26 cellular contexts compared by ENCODE assay signal in the genomic region with DNA sequence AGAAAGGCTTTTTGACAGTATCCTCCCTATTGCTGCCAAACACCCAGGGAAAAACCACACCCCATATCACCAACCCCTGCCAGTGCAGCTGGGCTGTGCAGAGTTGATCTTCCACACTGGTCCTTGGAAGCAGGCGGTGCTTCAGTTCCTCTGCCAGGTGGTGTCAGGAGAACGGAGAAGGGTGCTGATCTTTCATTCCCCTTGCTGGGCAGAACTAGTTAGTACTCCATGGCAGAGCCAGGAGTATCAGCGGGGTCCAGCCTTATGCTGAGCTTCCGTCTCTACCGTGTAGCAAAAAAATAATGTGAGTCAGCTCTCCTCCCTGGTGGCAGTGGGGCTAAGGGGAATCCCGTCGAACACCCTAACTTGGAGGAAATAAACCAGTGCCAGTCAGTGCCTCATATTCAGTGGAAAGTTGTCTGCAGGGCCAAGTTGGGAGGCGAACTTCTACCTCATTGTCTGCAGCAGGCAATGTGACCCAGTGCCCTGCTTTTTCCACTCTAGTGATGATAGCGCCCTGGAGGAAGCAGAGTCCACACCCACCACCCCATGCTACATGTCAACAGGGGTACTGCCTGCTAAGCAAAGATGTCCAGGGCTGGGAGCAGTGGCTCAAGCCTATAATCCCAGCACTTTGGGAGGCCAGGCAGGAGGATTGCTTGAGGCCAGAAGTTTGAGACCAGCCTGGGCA.
DNase-seq lines count a peak whose midpoint lies in the region; ATAC-seq and TF ChIP-seq lines count a peak whose summit lies in the region.
"Had no signal": no experiment of that assay in that cellular context is flagged by ENCODE, and none has a peak within 500 bp of the region (broad histone marks: within the 10 kb centered on the region; RNA-seq: fewer than 3 reads in every experiment).

No MANE protein-coding gene starts in this region.

- H4K12ac ChIP-seq in trophoblast cell (ENCODE audit: low read depth, low read length), result no peak overlapping the region

- H3K23ac ChIP-seq in trophoblast cell (ENCODE audit: low read length), result no peak overlapping the region

- DNase-seq in DND-41, result no peak
- DNase-seq in M059J (ENCODE audit: low read depth), result peak; percentile 46
- no peak for DNase-seq in trophoblast cell
- no peak for DNase-seq in stimulated activated CD4-positive, alpha-beta T cell treated with anti-CD3 and anti-CD28 coated beads, Interleukin-12 subunit alpha, Interleukin-12 subunit beta, amount 100 ng/mL, for 4 hours
- no peak for DNase-seq in dermis blood vessel endothelial cell
- no peak for DNase-seq in ureter (ENCODE audit: low spot score)
- DNase-seq: activated CD8-positive, alpha-beta memory T cell treated with anti-CD3 and anti-CD28 coated beads, Interleukin-2, amount 50 U/mL, for 48 hours; CD8-positive, alpha-beta T cell; DMS53; endodermal cell; glutamatergic neuron; HFFc6; left colon; naive thymus-derived CD8-positive, alpha-beta T cell; NCI-H187 treated with DMSO at 0.1 percent for 48 hours; posterior cingulate gyrus; stimulated activated CD4-positive, alpha-beta T cell treated with anti-CD3 and anti-CD28 coated beads, Interleukin-2, amount 100 ng/mL, for 24 hours; stimulated activated naive CD4-positive, alpha-beta T cell had no signal

- H3K36me3 ChIP-seq in DND-41 (ENCODE audit: insufficient read depth, low read length) (no peaks in the 10 kb centered on the region), trophoblast cell (ENCODE audit: control insufficient read depth in 1 of 2, insufficient read depth in 2 of 2, low read length in 2 of 2) (no peaks in the 10 kb centered on the region)
- H3K36me3 ChIP-seq: thoracic aorta, WERI-Rb-1 had no signal

- no peak overlapping the region for H2BK120ac ChIP-seq in trophoblast cell (ENCODE audit: insufficient read depth, low read length, poor library complexity)

- ATAC-seq in DND-41 (ENCODE audit: insufficient read depth, low read depth) (peak; percentile 27; the same call in 1 of the 3 replicates), esophagus mucosa (peak; percentile 38)
- ATAC-seq: CD8-positive, alpha-beta T cell; GM12878; left colon; naive thymus-derived CD8-positive, alpha-beta T cell; SK-N-SH treated with all-trans-retinoic acid at 6 μM for 48 hours had no signal

- no peak overlapping the region for H3K4me2 ChIP-seq in DND-41 (ENCODE audit: insufficient read depth, low read length)
- H3K4me2 ChIP-seq in trophoblast cell (ENCODE audit: low read length), result no peak overlapping the region
- H3K4me2 ChIP-seq: KMS-11 had no signal

- no peak overlapping the region for H2BK12ac ChIP-seq in trophoblast cell (ENCODE audit: low read length)

- no peak overlapping the region for H2AFZ ChIP-seq in DND-41 (ENCODE audit: low read depth, low read length)
- H2AFZ ChIP-seq in trophoblast cell (ENCODE audit: insufficient read depth, low read length, poor library complexity), result peak overlapping the region; percentile 33

- no peak overlapping the region for H3K9ac ChIP-seq in DND-41 (ENCODE audit: low read depth, low read length)
- no peak overlapping the region for H3K9ac ChIP-seq in trophoblast cell (ENCODE audit: low read length)
- H3K9ac ChIP-seq: KMS-11 had no signal

- no peak overlapping the region for H3K4ac ChIP-seq in trophoblast cell (ENCODE audit: low read depth, low read length)

- no peak overlapping the region for H3K27ac ChIP-seq in DND-41 (ENCODE audit: low read length)
- no peak overlapping the region for H3K27ac ChIP-seq in trophoblast cell (ENCODE audit: low read depth, low read length)
- H3K27ac ChIP-seq: coronary artery, KMS-11, thoracic aorta, WERI-Rb-1 had no signal

- H3K18ac ChIP-seq in trophoblast cell (ENCODE audit: low read length), result no peak overlapping the region

- peak overlapping the region; percentile 25 for H4K91ac ChIP-seq in trophoblast cell (ENCODE audit: low read depth, low read length)

- H3K14ac ChIP-seq in trophoblast cell (ENCODE audit: low read length), result no peak overlapping the region

- H3K4me3 ChIP-seq in DND-41 (ENCODE audit: low read depth in 1 of 2, low read length in 2 of 2), result no peak overlapping the region
- H3K4me3 ChIP-seq in trophoblast cell (ENCODE audit: low read depth, low read length), result no peak overlapping the region
- H3K4me3 ChIP-seq: coronary artery, GM12878, skin epidermis, thoracic aorta had no signal

- WGBS in trophoblast cell (ENCODE audit: extremely low coverage, insufficient coverage, insufficient read length), result no CpG with 5 or more reads among the region's 9 CpGs

- H3K9me3 ChIP-seq in DND-41 (ENCODE audit: insufficient read depth, low read length, severe bottlenecking) (no peaks in the 10 kb centered on the region), trophoblast cell (ENCODE audit: insufficient read depth, low read depth, low read length) (no peaks in the 10 kb centered on the region)
- H3K9me3 ChIP-seq: thoracic aorta had no signal

- H2BK5ac ChIP-seq in trophoblast cell (ENCODE audit: low read depth, low read length, poor library complexity), result no peak overlapping the region

- H4K8ac ChIP-seq in trophoblast cell (ENCODE audit: low read depth, low read length), result no peak overlapping the region

- H3K79me1 ChIP-seq in trophoblast cell (ENCODE audit: low read length), result peaks cover 5% of the 10 kb centered on the region

- H3K4me1 ChIP-seq in DND-41 (ENCODE audit: insufficient read depth, low read length) (no peaks in the 10 kb centered on the region), trophoblast cell (ENCODE audit: control insufficient read depth in 1 of 2, insufficient read depth in 2 of 2, low read length in 2 of 2) (peaks cover 16 to 17% of the 10 kb centered on the region in 2 experiments)

- H3K79me2 ChIP-seq in DND-41 (ENCODE audit: insufficient read depth, low read length) (peaks cover 42% of the 10 kb centered on the region), trophoblast cell (ENCODE audit: control insufficient read depth, insufficient read depth, low read length, poor library complexity) (no peaks in the 10 kb centered on the region)

- peaks cover 15% of the 10 kb centered on the region; the same call in 1 of the 2 replicates for H4K20me1 ChIP-seq in DND-41 (ENCODE audit: insufficient read depth, low read length)

- H2AK5ac ChIP-seq in trophoblast cell (ENCODE audit: low read length), result peak overlapping the region; percentile 16

- TF ChIP-seq CTCF in DND-41 (IDR thresholded peaks at IDR 0.05; ENCODE audit: borderline replicate concordance, extremely low read depth, low read length, poor library complexity, severe bottlenecking), result no peak

- no peaks in the 10 kb centered on the region for H3K27me3 ChIP-seq in DND-41 (ENCODE audit: insufficient read depth, low read length, poor library complexity)
- no peaks in the 10 kb centered on the region for H3K27me3 ChIP-seq in trophoblast cell (ENCODE audit: insufficient read depth, low read length)
